ENCODE assay signal across 8 cellular contexts in the genomic region with DNA sequence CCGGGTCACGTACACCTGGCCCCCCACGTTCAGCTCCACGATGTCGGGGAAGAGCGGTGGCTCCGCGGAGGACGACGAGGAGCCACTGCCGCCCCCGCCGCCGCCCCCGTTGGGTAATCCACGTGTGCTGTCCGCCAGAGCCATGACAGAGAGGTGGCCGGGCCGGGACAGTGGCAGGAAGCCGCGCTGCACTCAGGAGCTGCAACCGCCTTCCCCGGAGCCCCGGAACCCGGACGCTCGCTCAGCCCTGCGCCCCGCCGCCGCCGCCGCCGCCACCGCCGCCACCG. TPM values are rescaled to one million over a fixed set of nuclear protein-coding genes. Genes with fewer than 3 reads are reported as not detected.
DNase-seq lines count a peak whose midpoint lies in the region; ATAC-seq and TF ChIP-seq lines count a peak whose summit lies in the region.

No MANE protein-coding gene starts in this region.

- H2AFZ ChIP-seq in H9 (ENCODE audit: low read length), result no peak overlapping the region

- H3K9me3 Mint-ChIP-seq in H9, result peaks cover 0 to 3% of the 10 kb centered on the region in 2 experiments; a peak in 1 of 5 replicates
- no peaks in the 10 kb centered on the region for H3K9me3 Mint-ChIP-seq in activated T-helper 2 cell treated with anti-CD3 and anti-CD28 coated beads, Interferon-gamma antibody, Interleukin-2, Interleukin-4, amounts not matched to agents 10 μg/mL and 5 μg/mL and 100 μg/mL, durations not matched to agents 14 hours and 24 hours and 36 hours

- no peaks in the 10 kb centered on the region for H3K79me1 ChIP-seq in H9 (ENCODE audit: insufficient read depth, low read depth, low read length, poor library complexity, severe bottlenecking)

- CTCF ChIA-PET in A673 (lab: Charles Lee), result interaction anchor here (0.6 to 0.7 kb wide), 2 partner anchors 21 to 218 kb away, joined by 3 to 4 read pairs; no protein-coding TSS in a partner anchor

- no peak overlapping the region for H3K4ac ChIP-seq in H9 (ENCODE audit: low read depth, low read length)

- peak overlapping the region; percentile 58 for H3K4me3 ChIP-seq in A673 (ENCODE audit: low read depth, low read length, poor library complexity, severe bottlenecking)
- H3K4me3 ChIP-seq in thoracic aorta, result peak overlapping the region; percentile 90

- peaks cover 49% of the 10 kb centered on the region for H3K27me3 ChIP-seq in A673 (replicated peaks; ENCODE audit: insufficient read depth, low read depth, low read length, poor library complexity)
- H3K27me3 ChIP-seq in H9 (ENCODE audit: insufficient read depth, low read length), result peaks cover 28% of the 10 kb centered on the region; the same call in 1 of the 2 replicates
- no peaks in the 10 kb centered on the region for H3K27me3 ChIP-seq in layer of hippocampus (ENCODE audit: control insufficient read depth, insufficient read depth, low read length)
- no peaks in the 10 kb centered on the region for H3K27me3 ChIP-seq in thoracic aorta (replicated peaks; ENCODE audit: insufficient read depth)

- peaks cover 21% of the 10 kb centered on the region for H3K23me2 ChIP-seq in H9 (ENCODE audit: insufficient read length, low read depth, low read length, poor library complexity, severe bottlenecking)

- H3K27ac Mint-ChIP-seq in H9, result no peak overlapping the region
- H3K27ac Mint-ChIP-seq in activated T-helper 2 cell treated with anti-CD3 and anti-CD28 coated beads, Interferon-gamma antibody, Interleukin-2, Interleukin-4, amounts not matched to agents 10 μg/mL and 5 μg/mL and 100 μg/mL, durations not matched to agents 14 hours and 24 hours and 36 hours, result peak overlapping the region; percentile 64

- peaks cover 19 to 21% of the 10 kb centered on the region in 2 experiments for H3K4me1 Mint-ChIP-seq in H9
- H3K4me1 Mint-ChIP-seq in activated T-helper 2 cell treated with anti-CD3 and anti-CD28 coated beads, Interferon-gamma antibody, Interleukin-2, Interleukin-4, amounts not matched to agents 10 μg/mL and 5 μg/mL and 100 μg/mL, durations not matched to agents 14 hours and 24 hours and 36 hours (ENCODE audit: low read depth), result peaks cover 32% of the 10 kb centered on the region

- intact Hi-C loops in A673 (cut with micrococcal nuclease; ENCODE audit: unreplicated experiment), result no loop called here
- intact Hi-C loops in activated T-helper 2 cell treated with anti-CD3 and anti-CD28 coated beads, Interferon-gamma antibody, Interleukin-2, Interleukin-4, amounts not matched to agents 10 μg/mL and 5 μg/mL and 100 μg/mL, durations not matched to agents 14 hours and 24 hours and 36 hours (cut with micrococcal nuclease), result loop anchor here (5.0 to 10.0 kb wide), 6 partner anchors 106 to 1559 kb away; a partner anchor contains a TSS

- H3K79me2 ChIP-seq in H9 (ENCODE audit: insufficient read depth, low read length), result no peaks in the 10 kb centered on the region

- peak overlapping the region; percentile 43 for H3K4me2 ChIP-seq in H9 (ENCODE audit: insufficient read depth, insufficient read length, low read length)

- H3K4me1 ChIP-seq in A673 (ENCODE audit: insufficient read depth, low read length, poor library complexity, severe bottlenecking) (peaks cover 10% of the 10 kb centered on the region), H9 (ENCODE audit: insufficient read depth, low read length) (no peaks in the 10 kb centered on the region), thoracic aorta (ENCODE audit: control insufficient read depth in 1 of 2, low read depth in 2 of 2) (peaks cover 5 to 33% of the 10 kb centered on the region in 2 donors)

- H3K4me3 Mint-ChIP-seq in H9, result peak overlapping the region; percentile 72 to 76
- peak overlapping the region; percentile 72 for H3K4me3 Mint-ChIP-seq in activated T-helper 2 cell treated with anti-CD3 and anti-CD28 coated beads, Interferon-gamma antibody, Interleukin-2, Interleukin-4, amounts not matched to agents 10 μg/mL and 5 μg/mL and 100 μg/mL, durations not matched to agents 14 hours and 24 hours and 36 hours (ENCODE audit: low read depth)

- TF ChIP-seq CTCF in A673 (conservative IDR thresholded peaks at IDR 0.05; ENCODE audit: low read depth, low read length) (no peak), H9 (conservative IDR thresholded peaks at IDR 0.05) (no peak), thoracic aorta (IDR thresholded peaks at IDR 0.05) (no peak)

- no peak for ATAC-seq in thoracic aorta (ENCODE audit: insufficient number of reproducible peaks, low FRiP score, low read depth)

- no CpG with 5 or more reads among the region's 37 CpGs for WGBS in H9 (ENCODE audit: extremely low coverage, insufficient read length, low lambda C conversion rate)

- peak overlapping the region; percentile 59 for H3K18ac ChIP-seq in H9 (ENCODE audit: insufficient read length, low read depth, low read length)

- H3K23ac ChIP-seq in H9 (ENCODE audit: insufficient read length, low read depth, low read length), result no peak overlapping the region

- no peak overlapping the region for H4K5ac ChIP-seq in H9 (ENCODE audit: insufficient read length, low read depth, low read length)

- no peak overlapping the region for H2BK5ac ChIP-seq in H9 (ENCODE audit: insufficient read length, low read length)

- peak overlapping the region; percentile 34; the same call in 1 of the 2 replicates for H3K14ac ChIP-seq in H9 (ENCODE audit: insufficient read depth, low read length)

- H4K20me1 ChIP-seq in H9 (ENCODE audit: control insufficient read depth, insufficient read depth, insufficient read length), result no peaks in the 10 kb centered on the region

- H2AK5ac ChIP-seq in H9 (ENCODE audit: insufficient read length, low read length), result no peak overlapping the region

- no peak overlapping the region for H4K8ac ChIP-seq in H9 (replicated peaks; ENCODE audit: insufficient read length, low read depth, low read length)

- no peaks in the 10 kb centered on the region for H3K36me3 ChIP-seq in A673 (ENCODE audit: insufficient read depth, low read length, poor library complexity, severe bottlenecking)
- H3K36me3 ChIP-seq in thoracic aorta, result no peaks in the 10 kb centered on the region

- no peak overlapping the region for H2BK120ac ChIP-seq in H9 (ENCODE audit: low read depth, low read length, poor library complexity, severe bottlenecking)

- POLR2A ChIA-PET in A673 (lab: Charles Lee; ENCODE audit: low non-redundant PET), result interaction anchor here (0.6 kb wide), 1 partner anchor 29 kb away, joined by 13 read pairs; no protein-coding TSS in a partner anchor

- BruUV-seq in A673 (replicated peaks; lab: Mats Ljungman, UMichigan), result no TSS peak

- no peak overlapping the region for H4K91ac ChIP-seq in H9 (ENCODE audit: insufficient read length, low read depth, low read length)

- H3K27ac ChIP-seq in A673 (ENCODE audit: low read depth, low read length, poor library complexity, severe bottlenecking) (no peak overlapping the region), H9 (ENCODE audit: insufficient read length, low read depth, low read length) (no peak overlapping the region), layer of hippocampus (ENCODE audit: low read depth, low read length) (peak overlapping the region; percentile 78), thoracic aorta (peak overlapping the region; percentile 87 to 90)

- no peak for DNase-seq in A673 (ENCODE audit: low spot score)
- no peak for DNase-seq in H9
- DNase-seq in activated T-helper 2 cell treated with anti-CD3 and anti-CD28 coated beads, Interferon-gamma antibody, Interleukin-2, Interleukin-4, amounts not matched to agents 10 μg/mL and 5 μg/mL and 100 μg/mL, durations not matched to agents 14 hours and 24 hours and 36 hours (ENCODE audit: low spot score), result no peak
- DNase-seq in thoracic aorta (ENCODE audit: low spot score), result no peak
- no peak for DNase-seq in HT-29 (ENCODE audit: low spot score)
- no peak for DNase-seq in DMS153 (lab: John Stamatoyannopoulos, UW)
- no peak for DNase-seq in H4 (ENCODE audit: low spot score)

- H3T11ph ChIP-seq in H9 (ENCODE audit: low read length), result no peak overlapping the region

- H2BK20ac ChIP-seq in H9 (ENCODE audit: low read depth, low read length, poor library complexity, severe bottlenecking), result no peak overlapping the region

- H2BK15ac ChIP-seq in H9 (ENCODE audit: low read depth, low read length), result no peak overlapping the region

- H3K27me3 Mint-ChIP-seq in H9 (ENCODE audit: low read depth), result peaks cover 62% of the 10 kb centered on the region
- peaks cover 23% of the 10 kb centered on the region for H3K27me3 Mint-ChIP-seq in activated T-helper 2 cell treated with anti-CD3 and anti-CD28 coated beads, Interferon-gamma antibody, Interleukin-2, Interleukin-4, amounts not matched to agents 10 μg/mL and 5 μg/mL and 100 μg/mL, durations not matched to agents 14 hours and 24 hours and 36 hours (ENCODE audit: low read depth)

- H3K36me3 Mint-ChIP-seq in H9 (ENCODE audit: insufficient read depth in 1 of 3, low read depth in 3 of 3), result peaks cover 0 to 2% (median 0%) of the 10 kb centered on the region in 3 experiments; a peak in 2 of 7 replicates
- H3K36me3 Mint-ChIP-seq in activated T-helper 2 cell treated with anti-CD3 and anti-CD28 coated beads, Interferon-gamma antibody, Interleukin-2, Interleukin-4, amounts not matched to agents 10 μg/mL and 5 μg/mL and 100 μg/mL, durations not matched to agents 14 hours and 24 hours and 36 hours (ENCODE audit: low read depth), result peaks cover 3% of the 10 kb centered on the region

- no peak overlapping the region for H3K56ac ChIP-seq in H9 (ENCODE audit: insufficient read length, low read depth, low read length)

- H3K9ac ChIP-seq in H9 (ENCODE audit: extremely low read depth, insufficient read length, low read length), result no peak overlapping the region

- H3K9me3 ChIP-seq in A673 (ENCODE audit: low read depth, low read length, poor library complexity, severe bottlenecking), result no peaks in the 10 kb centered on the region
- no peaks in the 10 kb centered on the region for H3K9me3 ChIP-seq in H9 (ENCODE audit: control insufficient read depth, low read depth, low read length)
- H3K9me3 ChIP-seq in thoracic aorta, result no peaks in the 10 kb centered on the region

- no peak overlapping the region for H2BK12ac ChIP-seq in H9 (ENCODE audit: insufficient read length, low read depth, low read length)

RNA-seq across cellular contexts. Expression of a gene that starts 0.3 kb away (rescaled TPM):
- 1.9 and 3.5 TPM in 2 replicates for total RNA-seq in A673 (2021)
- total RNA-seq in H9 (2021), result 3.4 and 3.8 TPM in 2 replicates
- total RNA-seq in activated T-helper 2 cell treated with anti-CD3 and anti-CD28 coated beads, Interferon-gamma antibody, Interleukin-2, Interleukin-4, amounts not matched to agents 10 μg/mL and 5 μg/mL and 100 μg/mL, durations not matched to agents 14 hours and 24 hours and 36 hours, result 12.7 and 13.2 TPM in 2 replicates
- total RNA-seq in thoracic aorta, result 10 to 100 TPM; 89.8 to 99.7 TPM
- 6.4 and 7.4 TPM in 2 replicates for total RNA-seq in HT-29 (2014; rRNA removed; shearing (Covaris generic))
- 2.2 and 2.7 TPM in 2 replicates for total RNA-seq in H4 (2014; rRNA removed; shearing (Covaris generic))

Comparison
In these comparisons a context has a peak if more than half of its experiments do, and no peak if none do; other contexts are left out.
1. H3K27ac ChIP-seq: peak in layer of hippocampus (single experiment) and thoracic aorta (2 of 2); none in A673 (single experiment) and H9 (single experiment).